In the genomic region with DNA sequence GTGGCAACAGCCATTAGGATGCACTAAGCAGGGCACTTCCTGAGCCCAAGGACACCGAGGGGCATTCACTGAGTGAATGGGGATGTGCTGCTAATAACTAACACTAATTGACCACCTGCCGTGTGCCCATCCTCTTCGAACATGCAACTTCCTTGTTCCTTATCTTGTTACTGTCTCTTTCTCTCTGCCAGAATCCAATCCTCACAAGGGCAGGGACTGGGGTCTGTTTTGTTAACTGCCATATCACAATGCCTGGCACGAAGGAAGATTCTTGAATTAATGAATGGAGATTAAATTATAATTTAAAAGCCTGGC, we compare ENCODE assay signal across 28 cellular contexts. TPM values are rescaled to one million over a fixed set of nuclear protein-coding genes. Genes with fewer than 3 reads are reported as not detected.
DNase-seq lines count a peak whose midpoint lies in the region; ATAC-seq and TF ChIP-seq lines count a peak whose summit lies in the region.
"Had no signal": no experiment of that assay in that cellular context is flagged by ENCODE, and none has a peak within 500 bp of the region (broad histone marks: within the 10 kb centered on the region; RNA-seq: fewer than 3 reads in every experiment).

No MANE protein-coding gene starts in this region.

- no peak overlapping the region for H2BK12ac ChIP-seq in mesenchymal stem cell (ENCODE audit: low read length in 2 of 2)

- peak overlapping the region; percentile 26 for H3K27ac Mint-ChIP-seq in T-helper 2 cell treated with Interferon-gamma antibody and Interleukin-4, amounts not matched to agents 5 μg/mL and 100 μg/mL, for 36 hours
- no peak overlapping the region for H3K27ac Mint-ChIP-seq in endodermal cell
- H3K27ac Mint-ChIP-seq in natural killer cell treated with Interleukin-12 subunit alpha and Interleukin-12 subunit beta and Interleukin-15 and Interleukin-18, amount 100 ng/mL, for 72 hours: peak overlapping the region in 1 of 2 donors; percentile 66
- H3K27ac Mint-ChIP-seq: activated CD8-positive, alpha-beta memory T cell treated with anti-CD3 and anti-CD28 coated beads, Interleukin-2, amount 10 ng/mL, durations not matched to agents 7 days and 5 days; activated T-helper 2 cell treated with anti-CD3 and anti-CD28 coated beads, Interferon-gamma antibody, Interleukin-2, Interleukin-4, amounts not matched to agents 10 μg/mL and 5 μg/mL and 100 μg/mL, durations not matched to agents 14 hours and 24 hours and 36 hours; immature natural killer cell; nephron progenitor cell had no signal

- H3K4me3 Mint-ChIP-seq in T-helper 2 cell treated with Interferon-gamma antibody and Interleukin-4, amounts not matched to agents 5 μg/mL and 100 μg/mL, for 36 hours: no peak overlapping the region
- peak overlapping the region; percentile 38 for H3K4me3 Mint-ChIP-seq in endodermal cell
- H3K4me3 Mint-ChIP-seq in natural killer cell treated with Interleukin-12 subunit alpha and Interleukin-12 subunit beta and Interleukin-15 and Interleukin-18, amount 100 ng/mL, for 72 hours: peak overlapping the region; percentile 15
- H3K4me3 Mint-ChIP-seq: activated CD4-positive, alpha-beta T cell treated with anti-CD3 and anti-CD28 coated beads, Interleukin-2, amount 10 ng/mL, durations not matched to agents 24 days and 14 days; activated CD8-positive, alpha-beta memory T cell treated with anti-CD3 and anti-CD28 coated beads, Interleukin-2, amount 10 ng/mL, durations not matched to agents 7 days and 5 days; nephron progenitor cell had no signal

- H3K79me1 ChIP-seq in mesenchymal stem cell (replicated peaks; ENCODE audit: low read length, poor library complexity, severe bottlenecking): no peaks in the 10 kb centered on the region

- H2AFZ ChIP-seq in mesenchymal stem cell (ENCODE audit: low read depth, low read length): no peak overlapping the region

- H3K14ac ChIP-seq in mesenchymal stem cell (ENCODE audit: low read length in 2 of 2): no peak overlapping the region

- H3K4me2 ChIP-seq in mesenchymal stem cell (ENCODE audit: low read length, poor library complexity, severe bottlenecking): no peak overlapping the region

- no peak overlapping the region for H3K4ac ChIP-seq in mesenchymal stem cell (ENCODE audit: low read depth in 1 of 2, low read length in 2 of 2)

- H2BK120ac ChIP-seq in mesenchymal stem cell (ENCODE audit: low read depth, low read length): no peak overlapping the region

- DNase-seq in T-helper 2 cell treated with Interferon-gamma antibody and Interleukin-4, amounts not matched to agents 5 μg/mL and 100 μg/mL, for 36 hours (ENCODE audit: low spot score): no peak
- no peak for DNase-seq in T-helper 2 cell
- no peak for DNase-seq in endodermal cell
- DNase-seq in natural killer cell treated with Interleukin-12 subunit alpha and Interleukin-12 subunit beta and Interleukin-15 and Interleukin-18, amount 100 ng/mL, for 72 hours (ENCODE audit: low spot score): no peak
- DNase-seq in D341Med (ENCODE audit: low spot score): no peak
- DNase-seq in mesenchymal stem cell: no peak
- DNase-seq in SIG-M5 treated with dmso at 0.1 percent for 504 hours (lab: John Stamatoyannopoulos, UW; ENCODE audit: unreplicated experiment): no peak
- DNase-seq: activated CD4-positive, alpha-beta T cell treated with anti-CD3 and anti-CD28 coated beads, Interleukin-2, amount 10 ng/mL, durations not matched to agents 24 days and 14 days; activated CD8-positive, alpha-beta memory T cell treated with anti-CD3 and anti-CD28 coated beads, Interleukin-2, amount 10 ng/mL, durations not matched to agents 7 days and 5 days; body of pancreas; DND-41; HCEC 1CT; immature natural killer cell; NCI-H1092 treated with DMSO at 0.1 percent for 48 hours; NCI-H1930; NCI-H226; nephron progenitor cell; pancreas; upper lobe of right lung had no signal

- H3K36me3 ChIP-seq in HUES6 (ENCODE audit: control insufficient read depth, insufficient read depth, low read length): peaks cover 25% of the 10 kb centered on the region
- no peaks in the 10 kb centered on the region for H3K36me3 ChIP-seq in endodermal cell (ENCODE audit: control insufficient read depth, insufficient read depth, low read length)
- H3K36me3 ChIP-seq in mesenchymal stem cell (ENCODE audit: control insufficient read depth in 1 of 2, insufficient read depth in 2 of 2, low read depth in 1 of 2, low read length in 2 of 2): peaks cover 16 to 46% of the 10 kb centered on the region in 2 experiments
- H3K36me3 ChIP-seq: pancreas, upper lobe of right lung had no signal

- H3K27me3 ChIP-seq in HUES6 (ENCODE audit: control insufficient read depth, insufficient read depth, low read length) (peaks cover 52% of the 10 kb centered on the region), endodermal cell (ENCODE audit: control insufficient read depth, insufficient read depth, low read length, poor library complexity, severe bottlenecking) (peaks cover 23% of the 10 kb centered on the region), mesenchymal stem cell (ENCODE audit: control insufficient read depth in 1 of 2, insufficient read depth in 1 of 2, low read length in 2 of 2) (peaks cover 11 to 37% of the 10 kb centered on the region in 2 experiments)
- H3K27me3 ChIP-seq: body of pancreas, upper lobe of right lung had no signal

- H3K4me1 ChIP-seq in HUES6 (ENCODE audit: control insufficient read depth, insufficient read depth, low read length) (peaks cover 4% of the 10 kb centered on the region; the same call in 1 of the 2 replicates), endodermal cell (ENCODE audit: control insufficient read depth, insufficient read depth, low read length) (no peaks in the 10 kb centered on the region), mesenchymal stem cell (ENCODE audit: control insufficient read depth, insufficient read depth, low read depth, low read length) (peaks cover 8% of the 10 kb centered on the region)
- H3K4me1 ChIP-seq: body of pancreas, pancreas, upper lobe of right lung had no signal

- H3K36me3 Mint-ChIP-seq in T-helper 2 cell treated with Interferon-gamma antibody and Interleukin-4, amounts not matched to agents 5 μg/mL and 100 μg/mL, for 36 hours (ENCODE audit: low read depth): peaks cover 16% of the 10 kb centered on the region
- peaks cover 38% of the 10 kb centered on the region for H3K36me3 Mint-ChIP-seq in endodermal cell (ENCODE audit: low read depth)
- no peaks in the 10 kb centered on the region for H3K36me3 Mint-ChIP-seq in natural killer cell treated with Interleukin-12 subunit alpha and Interleukin-12 subunit beta and Interleukin-15 and Interleukin-18, amount 100 ng/mL, for 72 hours

- no peak for ATAC-seq in natural killer cell treated with Interleukin-12 subunit alpha and Interleukin-12 subunit beta and Interleukin-15 and Interleukin-18, amount 100 ng/mL, for 72 hours
- ATAC-seq: activated CD8-positive, alpha-beta memory T cell treated with anti-CD3 and anti-CD28 coated beads, Interleukin-2, amount 10 ng/mL, durations not matched to agents 7 days and 5 days; body of pancreas; left lobe of liver; pancreas; upper lobe of right lung had no signal

- no peak for TF ChIP-seq CTCF in endodermal cell (conservative IDR thresholded peaks at IDR 0.05)

- H3K9me3 Mint-ChIP-seq in T-helper 2 cell treated with Interferon-gamma antibody and Interleukin-4, amounts not matched to agents 5 μg/mL and 100 μg/mL, for 36 hours: no peaks in the 10 kb centered on the region
- H3K9me3 Mint-ChIP-seq in endodermal cell: peaks cover 67% of the 10 kb centered on the region
- no peaks in the 10 kb centered on the region for H3K9me3 Mint-ChIP-seq in natural killer cell treated with Interleukin-12 subunit alpha and Interleukin-12 subunit beta and Interleukin-15 and Interleukin-18, amount 100 ng/mL, for 72 hours
- H3K9me3 Mint-ChIP-seq: activated CD4-positive, alpha-beta T cell treated with anti-CD3 and anti-CD28 coated beads, Interleukin-2, amount 10 ng/mL, durations not matched to agents 24 days and 14 days; activated T-helper 2 cell treated with anti-CD3 and anti-CD28 coated beads, Interferon-gamma antibody, Interleukin-2, Interleukin-4, amounts not matched to agents 10 μg/mL and 5 μg/mL and 100 μg/mL, durations not matched to agents 14 hours and 24 hours and 36 hours; immature natural killer cell had no signal

- H3K4me1 Mint-ChIP-seq in T-helper 2 cell treated with Interferon-gamma antibody and Interleukin-4, amounts not matched to agents 5 μg/mL and 100 μg/mL, for 36 hours (ENCODE audit: low read depth): no peaks in the 10 kb centered on the region
- no peaks in the 10 kb centered on the region for H3K4me1 Mint-ChIP-seq in endodermal cell
- H3K4me1 Mint-ChIP-seq in natural killer cell treated with Interleukin-12 subunit alpha and Interleukin-12 subunit beta and Interleukin-15 and Interleukin-18, amount 100 ng/mL, for 72 hours (ENCODE audit: low read depth in 2 of 2): peaks cover 0 to 7% of the 10 kb centered on the region in 2 donors
- H3K4me1 Mint-ChIP-seq: activated CD4-positive, alpha-beta T cell treated with anti-CD3 and anti-CD28 coated beads, Interleukin-2, amount 10 ng/mL, durations not matched to agents 24 days and 14 days; nephron progenitor cell had no signal

- H3K9ac ChIP-seq in HUES6 (ENCODE audit: low read length): no peak overlapping the region
- no peak overlapping the region for H3K9ac ChIP-seq in endodermal cell (ENCODE audit: extremely low read depth, low read length, poor library complexity, severe bottlenecking)
- H3K9ac ChIP-seq in mesenchymal stem cell (ENCODE audit: low read length): no peak overlapping the region

- peak overlapping the region; percentile 19 for H3K4me3 ChIP-seq in HUES6 (ENCODE audit: low read depth, low read length)
- no peak overlapping the region for H3K4me3 ChIP-seq in endodermal cell (ENCODE audit: low read length)
- H3K4me3 ChIP-seq in mesenchymal stem cell (ENCODE audit: insufficient read depth in 1 of 2, low read depth in 1 of 2, low read length in 2 of 2): no peak overlapping the region
- H3K4me3 ChIP-seq: body of pancreas, pancreas, upper lobe of right lung had no signal

- WGBS in endodermal cell (ENCODE audit: insufficient coverage in 1 of 2, insufficient read length in 1 of 2), 2 experiments: 58 to 69% methylated on average over 2 to 4 of the region's 4 CpGs
- 35% methylated on average over 3 of the region's 4 CpGs for WGBS in mesenchymal stem cell

- no peak overlapping the region for H4K8ac ChIP-seq in mesenchymal stem cell (ENCODE audit: low read length)

- no peak overlapping the region for H3K18ac ChIP-seq in mesenchymal stem cell (ENCODE audit: low read depth in 1 of 2, low read length in 2 of 2)

- H2BK5ac ChIP-seq in mesenchymal stem cell (ENCODE audit: low read depth, low read length, poor library complexity, severe bottlenecking): no peak overlapping the region

- no peak overlapping the region for H3K23ac ChIP-seq in mesenchymal stem cell (ENCODE audit: low read length in 2 of 2)

- H3K27ac ChIP-seq in HUES6 (ENCODE audit: low read depth, low read length) (no peak overlapping the region), endodermal cell (ENCODE audit: low read depth, low read length) (no peak overlapping the region), mesenchymal stem cell (ENCODE audit: low read length, poor library complexity, severe bottlenecking) (no peak overlapping the region)
- H3K27ac ChIP-seq: 22Rv1, body of pancreas, pancreas, upper lobe of right lung had no signal

- H3K9me3 ChIP-seq in HUES6 (ENCODE audit: control insufficient read depth, insufficient read depth, low read depth, low read length) (peaks cover 26% of the 10 kb centered on the region; the same call in 1 of the 2 replicates), endodermal cell (ENCODE audit: control insufficient read depth, low read length) (no peaks in the 10 kb centered on the region), mesenchymal stem cell (ENCODE audit: control insufficient read depth, low read length) (peaks cover 13% of the 10 kb centered on the region)
- H3K9me3 ChIP-seq: body of pancreas, pancreas, upper lobe of right lung had no signal

- H4K91ac ChIP-seq in mesenchymal stem cell (ENCODE audit: low read length): no peak overlapping the region

- H2BK15ac ChIP-seq in mesenchymal stem cell (ENCODE audit: low read depth, poor library complexity, severe bottlenecking): no peak overlapping the region

- no peak overlapping the region for H2AK5ac ChIP-seq in mesenchymal stem cell (ENCODE audit: low read length, severe bottlenecking)

- H3K27me3 Mint-ChIP-seq in T-helper 2 cell treated with Interferon-gamma antibody and Interleukin-4, amounts not matched to agents 5 μg/mL and 100 μg/mL, for 36 hours (ENCODE audit: low read depth): peaks cover 33% of the 10 kb centered on the region
- H3K27me3 Mint-ChIP-seq in endodermal cell (ENCODE audit: insufficient read depth): peaks cover 50% of the 10 kb centered on the region
- H3K27me3 Mint-ChIP-seq in natural killer cell treated with Interleukin-12 subunit alpha and Interleukin-12 subunit beta and Interleukin-15 and Interleukin-18, amount 100 ng/mL, for 72 hours: peaks cover 10 to 18% of the 10 kb centered on the region in 2 donors

RNA-seq across cellular contexts. Expression of a gene that starts 1.3 kb away (rescaled TPM):
- not detected for total RNA-seq in endodermal cell
- polyA plus RNA-seq in endodermal cell (2013, experiment 1 of 2): 0.50 TPM
- not detected for polyA plus RNA-seq in endodermal cell (2013, experiment 2 of 2)
- not detected for total RNA-seq in natural killer cell treated with Interleukin-12 subunit alpha and Interleukin-12 subunit beta and Interleukin-15 and Interleukin-18, amount 100 ng/mL, for 72 hours
- polyA plus RNA-seq in mesenchymal stem cell (2013, experiment 1 of 2): not detected
- polyA plus RNA-seq in mesenchymal stem cell (2013, experiment 2 of 2): not detected
- total RNA-seq: activated CD4-positive, alpha-beta T cell treated with anti-CD3 and anti-CD28 coated beads, Interleukin-2, amount 10 ng/mL, durations not matched to agents 24 days and 14 days; activated CD8-positive, alpha-beta memory T cell treated with anti-CD3 and anti-CD28 coated beads, Interleukin-2, amount 10 ng/mL, durations not matched to agents 7 days and 5 days; activated T-helper 2 cell treated with anti-CD3 and anti-CD28 coated beads, Interferon-gamma antibody, Interleukin-2, Interleukin-4, amounts not matched to agents 10 μg/mL and 5 μg/mL and 100 μg/mL, durations not matched to agents 14 hours and 24 hours and 36 hours; body of pancreas; left lobe of liver; pancreas; RPMI7951; subcutaneous adipose tissue; T-helper 1 cell treated with Interleukin-12 subunit alpha and Interleukin-12 subunit beta and Interleukin-4 antibody, amounts not matched to agents 30 ng/mL and 1 ng/mL, for 36 hours; upper lobe of right lung had no signal
- polyA plus RNA-seq: immature natural killer cell had no signal

RNA-seq across cellular contexts. Expression of a gene that starts 7.8 kb away (rescaled TPM):
- 1 to 10 TPM; 2.9 to 4.0 TPM for total RNA-seq in endodermal cell
- 41.3 TPM for polyA plus RNA-seq in endodermal cell (2013, experiment 1 of 2)
- 47.1 TPM for polyA plus RNA-seq in endodermal cell (2013, experiment 2 of 2)
- under 1 TPM; 0.42 to 0.55 TPM for total RNA-seq in natural killer cell treated with Interleukin-12 subunit alpha and Interleukin-12 subunit beta and Interleukin-15 and Interleukin-18, amount 100 ng/mL, for 72 hours
- polyA plus RNA-seq in mesenchymal stem cell (2013, experiment 1 of 2): 0.12 TPM
- 0.16 TPM for polyA plus RNA-seq in mesenchymal stem cell (2013, experiment 2 of 2)

RNA-seq across cellular contexts. Expression of a gene that starts 25.7 kb away (rescaled TPM):
- 100 to 1,000 TPM; 121 to 135 TPM for total RNA-seq in endodermal cell
- polyA plus RNA-seq in endodermal cell (2013, experiment 1 of 2): 154 TPM
- polyA plus RNA-seq in endodermal cell (2013, experiment 2 of 2): 143 TPM
- 10 to 100 TPM; 66.0 to 71.5 TPM for total RNA-seq in natural killer cell treated with Interleukin-12 subunit alpha and Interleukin-12 subunit beta and Interleukin-15 and Interleukin-18, amount 100 ng/mL, for 72 hours
- 38.8 TPM for polyA plus RNA-seq in mesenchymal stem cell (2013, experiment 1 of 2)
- polyA plus RNA-seq in mesenchymal stem cell (2013, experiment 2 of 2): 35.3 TPM

RNA-seq across cellular contexts. Expression of a gene that starts 41.2 kb away (rescaled TPM):
- not detected for total RNA-seq in endodermal cell
- polyA plus RNA-seq in endodermal cell (2013, experiment 1 of 2): not detected
- not detected for polyA plus RNA-seq in endodermal cell (2013, experiment 2 of 2)
- total RNA-seq in natural killer cell treated with Interleukin-12 subunit alpha and Interleukin-12 subunit beta and Interleukin-15 and Interleukin-18, amount 100 ng/mL, for 72 hours: under 1 TPM in 1 of 2 donors, not detected in 1; 0.73 TPM
- polyA plus RNA-seq in mesenchymal stem cell (2013, experiment 1 of 2): not detected
- polyA plus RNA-seq in mesenchymal stem cell (2013, experiment 2 of 2): not detected
- total RNA-seq: activated CD4-positive, alpha-beta T cell treated with anti-CD3 and anti-CD28 coated beads, Interleukin-2, amount 10 ng/mL, durations not matched to agents 24 days and 14 days; activated CD8-positive, alpha-beta memory T cell treated with anti-CD3 and anti-CD28 coated beads, Interleukin-2, amount 10 ng/mL, durations not matched to agents 7 days and 5 days; activated T-helper 2 cell treated with anti-CD3 and anti-CD28 coated beads, Interferon-gamma antibody, Interleukin-2, Interleukin-4, amounts not matched to agents 10 μg/mL and 5 μg/mL and 100 μg/mL, durations not matched to agents 14 hours and 24 hours and 36 hours; body of pancreas; cerebellum; RPMI7951; SK-MEL-5; T-helper 1 cell treated with Interleukin-12 subunit alpha and Interleukin-12 subunit beta and Interleukin-4 antibody, amounts not matched to agents 30 ng/mL and 1 ng/mL, for 36 hours had no signal
